1 cellular context compared by ENCODE assay signal in the genomic region with DNA sequence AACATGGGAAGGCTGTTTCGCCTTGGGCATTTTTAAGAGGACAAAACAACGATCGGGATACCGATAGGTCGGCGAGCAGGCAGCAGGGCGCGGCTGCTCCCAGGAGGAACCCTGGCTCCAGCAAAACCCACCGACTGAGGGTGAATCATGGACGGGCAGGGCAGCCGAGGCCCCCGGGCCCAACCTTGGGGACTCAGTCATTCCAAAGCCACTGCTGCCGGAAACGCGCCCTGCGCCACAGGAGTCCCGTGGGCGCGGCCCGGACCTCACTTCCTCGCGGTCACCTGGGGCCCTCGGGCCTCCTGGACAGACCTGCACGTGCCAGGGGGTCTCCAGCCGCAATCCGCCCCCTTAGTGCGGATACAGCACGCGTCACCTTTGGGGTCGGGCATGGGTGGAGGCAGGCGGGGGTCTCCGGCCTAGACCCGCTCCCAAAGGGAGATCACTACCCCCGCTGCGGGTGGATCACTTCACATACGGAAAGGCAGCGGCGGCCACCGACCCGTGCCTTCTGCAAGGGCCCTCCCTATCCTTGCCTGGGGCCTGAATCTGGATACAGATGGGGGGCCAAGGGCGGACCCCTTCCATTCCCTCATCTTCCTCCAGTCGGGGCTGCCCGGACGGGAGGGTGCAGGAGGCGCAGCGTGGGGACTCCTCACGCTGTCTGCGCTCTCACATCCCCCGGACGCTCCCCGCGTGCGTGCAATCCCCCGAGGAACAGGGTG.
A peak's percentile ranks its signal among the peaks of the same experiment; 100 is the strongest.
TF ChIP-seq lines count a peak whose summit lies in the region.

No MANE protein-coding gene starts in this region.

TF ChIP-seq in GM12878, 131 proteins besides CTCF, POLR2A, EP300 and RAD21 (continued from another document):
- TF ChIP-seq, protein P1, sequence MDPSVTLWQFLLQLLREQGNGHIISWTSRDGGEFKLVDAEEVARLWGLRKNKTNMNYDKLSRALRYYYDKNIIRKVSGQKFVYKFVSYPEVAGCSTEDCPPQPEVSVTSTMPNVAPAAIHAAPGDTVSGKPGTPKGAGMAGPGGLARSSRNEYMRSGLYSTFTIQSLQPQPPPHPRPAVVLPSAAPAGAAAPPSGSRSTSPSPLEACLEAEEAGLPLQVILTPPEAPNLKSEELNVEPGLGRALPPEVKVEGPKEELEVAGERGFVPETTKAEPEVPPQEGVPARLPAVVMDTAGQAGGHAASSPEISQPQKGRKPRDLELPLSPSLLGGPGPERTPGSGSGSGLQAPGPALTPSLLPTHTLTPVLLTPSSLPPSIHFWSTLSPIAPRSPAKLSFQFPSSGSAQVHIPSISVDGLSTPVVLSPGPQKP (IDR thresholded peaks at IDR 0.05; ENCODE audit: low read depth, low read length) = no peak
- TF ChIP-seq, protein P2, sequence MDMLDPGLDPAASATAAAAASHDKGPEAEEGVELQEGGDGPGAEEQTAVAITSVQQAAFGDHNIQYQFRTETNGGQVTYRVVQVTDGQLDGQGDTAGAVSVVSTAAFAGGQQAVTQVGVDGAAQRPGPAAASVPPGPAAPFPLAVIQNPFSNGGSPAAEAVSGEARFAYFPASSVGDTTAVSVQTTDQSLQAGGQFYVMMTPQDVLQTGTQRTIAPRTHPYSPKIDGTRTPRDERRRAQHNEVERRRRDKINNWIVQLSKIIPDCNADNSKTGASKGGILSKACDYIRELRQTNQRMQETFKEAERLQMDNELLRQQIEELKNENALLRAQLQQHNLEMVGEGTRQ (IDR thresholded peaks at IDR 0.05; ENCODE audit: borderline replicate concordance, low read depth, low read length) = no peak; the same call in 1 of the 2 replicates
- TF ChIP-seq POU2F2 (IDR thresholded peaks at IDR 0.05; ENCODE audit: borderline replicate concordance, low read depth, low read length) (0 out of 3 replicates have a peak, but pooled peaks have one; percentile 30), SPI1 (IDR thresholded peaks at IDR 0.05; ENCODE audit: borderline replicate concordance, insufficient read depth, low read depth, low read length) (peak; percentile 25; the same call in 1 of the 2 replicates), TCF12 (IDR thresholded peaks at IDR 0.05; ENCODE audit: low read depth, low read length) (no peak), CBFB (IDR thresholded peaks at IDR 0.05; ENCODE audit: low read depth) (no peak), RCOR1 (conservative IDR thresholded peaks at IDR 0.05; ENCODE audit: low read depth, low read length) (no peak)
